In the genomic region with DNA sequence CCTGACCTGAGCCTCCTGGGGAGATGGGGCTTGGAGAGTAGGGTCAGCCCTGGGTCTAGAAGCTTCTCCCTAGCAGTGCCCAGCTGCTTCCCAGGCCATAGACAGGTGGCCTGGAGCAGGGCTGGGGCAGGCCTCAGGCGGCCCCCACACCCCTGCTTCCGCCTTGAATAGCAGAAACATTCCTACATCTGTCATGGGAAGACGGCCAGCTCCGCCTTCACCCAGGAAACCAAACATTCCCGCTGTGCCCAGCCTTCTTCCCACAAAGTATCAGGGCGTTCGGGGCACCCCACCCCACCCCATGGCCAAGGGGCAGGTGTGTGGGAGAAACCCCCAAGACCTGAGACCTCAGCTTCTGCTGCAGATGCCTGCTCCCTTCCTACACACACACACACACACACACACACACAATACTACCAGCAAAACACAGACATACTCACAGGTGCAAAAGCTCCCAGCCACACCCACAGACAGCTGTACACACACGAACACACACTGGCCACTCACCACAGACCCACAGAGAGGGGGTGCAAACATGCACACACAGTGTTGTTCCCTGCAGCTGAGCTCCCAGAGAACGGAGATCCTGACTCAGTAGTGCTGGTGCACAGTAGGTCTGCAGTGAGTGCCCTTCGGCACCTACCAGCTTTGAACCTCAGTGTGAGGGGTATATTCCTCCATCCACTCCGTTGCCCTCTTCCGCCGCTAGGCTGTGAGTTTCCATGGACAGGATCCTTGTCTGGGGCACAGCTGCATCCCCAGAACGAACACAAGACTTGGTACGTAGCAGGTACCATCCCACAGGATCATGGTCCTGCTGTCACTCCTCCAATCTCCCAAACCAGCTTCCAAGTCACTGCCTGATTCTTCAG, we compare ENCODE assay signal across 12 cellular contexts. TPM values are rescaled to one million over a fixed set of nuclear protein-coding genes. Genes with fewer than 3 reads are reported as not detected.
DNase-seq lines count a peak whose midpoint lies in the region; ATAC-seq and TF ChIP-seq lines count a peak whose summit lies in the region.
"Had no signal": no experiment of that assay in that cellular context is flagged by ENCODE, and none has a peak within 500 bp of the region (broad histone marks: within the 10 kb centered on the region; RNA-seq: fewer than 3 reads in every experiment).

No MANE protein-coding gene starts in this region.

- no peaks in the 10 kb centered on the region for H3K36me3 Mint-ChIP-seq in CD4-positive, alpha-beta T cell (ENCODE audit: low read depth)
- no peaks in the 10 kb centered on the region for H3K36me3 Mint-ChIP-seq in memory B cell
- H3K36me3 Mint-ChIP-seq: IgD-negative memory B cell had no signal

- POLR2A ChIA-PET in CD4-positive, alpha-beta T cell (lab: Charles Lee), result interaction anchor here (0.8 to 1.9 kb wide), 3 partner anchors 9 to 112 kb away, joined by 3 to 6 read pairs (median 3); a partner anchor contains a TSS
- POLR2A ChIA-PET in HEK293 (lab: Yijun Ruan, JAX), result interaction anchor here (1.1 to 1.7 kb wide), 4 partner anchors 38 to 112 kb away, joined by 3 to 8 read pairs (median 4); a partner anchor contains a TSS

- H3K4me3 ChIP-seq in HEK293 (ENCODE audit: low read depth, low read length), result no peak overlapping the region
- H3K4me3 ChIP-seq: heart left ventricle had no signal

- no peaks in the 10 kb centered on the region for H3K27me3 ChIP-seq in CD4-positive, alpha-beta T cell (ENCODE audit: control insufficient read depth, insufficient read depth, low read length)
- H3K27me3 ChIP-seq: heart left ventricle had no signal

- no peak overlapping the region for H3K27ac ChIP-seq in CD4-positive, alpha-beta T cell (ENCODE audit: low read depth, low read length)
- H3K27ac ChIP-seq in HEK293 (ENCODE audit: extremely low read depth, low read depth, low read length), result no peak overlapping the region
- H3K27ac ChIP-seq: heart left ventricle had no signal

- no peak for ATAC-seq in CD4-positive, alpha-beta T cell (ENCODE audit: poor library complexity)
- ATAC-seq in memory B cell (ENCODE audit: low read depth) (peak; percentile 32), HG02885 (IDR thresholded peaks at IDR 0.05; ENCODE audit: poor library complexity, unreplicated experiment) (no peak), HG03565 (IDR thresholded peaks at IDR 0.05; ENCODE audit: unreplicated experiment) (no peak)

- H3K9me3 Mint-ChIP-seq in CD4-positive, alpha-beta T cell, result no peaks in the 10 kb centered on the region
- H3K9me3 Mint-ChIP-seq in memory B cell, result no peaks in the 10 kb centered on the region
- H3K9me3 Mint-ChIP-seq: activated CD4-positive, alpha-beta T cell treated with anti-CD3 and anti-CD28 coated beads, Interleukin-2, amount 10 ng/mL, durations not matched to agents 7 days and 5 days had no signal

- H3K36me3 ChIP-seq in HEK293 (ENCODE audit: control insufficient read depth in 2 of 2, insufficient read depth in 1 of 2, low read length in 2 of 2), result no peaks in the 10 kb centered on the region
- H3K36me3 ChIP-seq: heart left ventricle had no signal

- no peak overlapping the region for H3K4me3 Mint-ChIP-seq in CD4-positive, alpha-beta T cell
- peak overlapping the region; percentile 48 for H3K4me3 Mint-ChIP-seq in memory B cell
- H3K4me3 Mint-ChIP-seq: activated CD4-positive, alpha-beta T cell treated with anti-CD3 and anti-CD28 coated beads, Interleukin-2, amount 10 ng/mL, durations not matched to agents 7 days and 5 days; IgD-negative memory B cell had no signal

- peaks cover under 1% of the 10 kb centered on the region for H3K27me3 Mint-ChIP-seq in CD4-positive, alpha-beta T cell
- peaks cover 8% of the 10 kb centered on the region for H3K27me3 Mint-ChIP-seq in memory B cell

- TF ChIP-seq CTCF in CD4-positive, alpha-beta T cell (IDR thresholded peaks at IDR 0.05), result no peak
- no peak for TF ChIP-seq CTCF in HEK293 (tag by site-specific recombination; IDR thresholded peaks at IDR 0.05)

- peak in 1 of 10 experiments; percentile 27 for DNase-seq in CD4-positive, alpha-beta T cell
- peak; percentile 42 for DNase-seq in astrocyte of the hippocampus (ENCODE audit: low read depth, low spot score)
- no peak for DNase-seq in memory B cell (ENCODE audit: low spot score in 2 of 2)
- DNase-seq in cortex of kidney (lab: John Stamatoyannopoulos, UW), result no peak
- DNase-seq in NCI-H524 (lab: John Stamatoyannopoulos, UW), result no peak
- DNase-seq: activated CD4-positive, alpha-beta T cell treated with anti-CD3 and anti-CD28 coated beads, Interleukin-2, amount 10 ng/mL, durations not matched to agents 7 days and 5 days; GDM1 had no signal

- H3K27ac Mint-ChIP-seq in CD4-positive, alpha-beta T cell, result peak overlapping the region; percentile 56
- no peak overlapping the region for H3K27ac Mint-ChIP-seq in memory B cell
- H3K27ac Mint-ChIP-seq: activated CD4-positive, alpha-beta T cell treated with anti-CD3 and anti-CD28 coated beads, Interleukin-2, amount 10 ng/mL, durations not matched to agents 7 days and 5 days had no signal

- peaks cover 24% of the 10 kb centered on the region for H3K4me1 Mint-ChIP-seq in CD4-positive, alpha-beta T cell (ENCODE audit: low read depth)
- peaks cover 26% of the 10 kb centered on the region for H3K4me1 Mint-ChIP-seq in memory B cell

- CTCF ChIA-PET in CD4-positive, alpha-beta T cell (lab: Charles Lee), result interaction anchor here (1.2 kb wide), 1 partner anchor 8 kb away, joined by 5 read pairs; no protein-coding TSS in a partner anchor
- CTCF ChIA-PET in HEK293 (lab: Yijun Ruan, JAX), result interaction anchor here (0.5 to 1.1 kb wide), 4 partner anchors 8 to 235 kb away, joined by 3 to 10 read pairs (median 4); no protein-coding TSS in a partner anchor

- no peaks in the 10 kb centered on the region for H3K9me3 ChIP-seq in CD4-positive, alpha-beta T cell (ENCODE audit: control insufficient read depth, low read length)
- no peaks in the 10 kb centered on the region for H3K9me3 ChIP-seq in HEK293 (ENCODE audit: control insufficient read depth, insufficient read depth, low read depth, low read length)
- H3K9me3 ChIP-seq: heart left ventricle had no signal

- intact Hi-C loops in CD4-positive, alpha-beta T cell (cut with DNase I, micrococcal nuclease), result loop anchor here in 1 of 2 experiments (1.0 kb wide), 1 partner anchor 15 kb away; no protein-coding TSS in a partner anchor

- no peaks in the 10 kb centered on the region for H3K4me1 ChIP-seq in HEK293 (ENCODE audit: control insufficient read depth, insufficient read depth, low read length)

TF ChIP-seq in HEK293, 187 proteins besides CTCF, POLR2A, EP300 and RAD21:
- TF ChIP-seq ZNF510 (tag by site-specific recombination; IDR thresholded peaks at IDR 0.05; ENCODE audit: insufficient replicate concordance), result no peak
- TF ChIP-seq, protein P1, sequence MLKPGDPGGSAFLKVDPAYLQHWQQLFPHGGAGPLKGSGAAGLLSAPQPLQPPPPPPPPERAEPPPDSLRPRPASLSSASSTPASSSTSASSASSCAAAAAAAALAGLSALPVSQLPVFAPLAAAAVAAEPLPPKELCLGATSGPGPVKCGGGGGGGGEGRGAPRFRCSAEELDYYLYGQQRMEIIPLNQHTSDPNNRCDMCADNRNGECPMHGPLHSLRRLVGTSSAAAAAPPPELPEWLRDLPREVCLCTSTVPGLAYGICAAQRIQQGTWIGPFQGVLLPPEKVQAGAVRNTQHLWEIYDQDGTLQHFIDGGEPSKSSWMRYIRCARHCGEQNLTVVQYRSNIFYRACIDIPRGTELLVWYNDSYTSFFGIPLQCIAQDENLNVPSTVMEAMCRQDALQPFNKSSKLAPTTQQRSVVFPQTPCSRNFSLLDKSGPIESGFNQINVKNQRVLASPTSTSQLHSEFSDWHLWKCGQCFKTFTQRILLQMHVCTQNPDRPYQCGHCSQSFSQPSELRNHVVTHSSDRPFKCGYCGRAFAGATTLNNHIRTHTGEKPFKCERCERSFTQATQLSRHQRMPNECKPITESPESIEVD (tag by site-specific recombination; IDR thresholded peaks at IDR 0.05), result no peak
- TF ChIP-seq GLIS2 (tag by site-specific recombination; IDR thresholded peaks at IDR 0.05), result no peak
- no peak for TF ChIP-seq TCF7L2 (IDR thresholded peaks at IDR 0.05; ENCODE audit: borderline replicate concordance, low read depth, low read length)
- TF ChIP-seq ZNF416 (tag by site-specific recombination; IDR thresholded peaks at IDR 0.05), result no peak
- peak; percentile 88 for TF ChIP-seq EGR2 (tag by site-specific recombination; IDR thresholded peaks at IDR 0.05; ENCODE audit: low read depth)
- no peak for TF ChIP-seq ZBTB21 (tag by site-specific recombination; IDR thresholded peaks at IDR 0.05)
- peak; percentile 78 for TF ChIP-seq ZFHX2 (tag by site-specific recombination; conservative IDR thresholded peaks at IDR 0.05)
- no peak for TF ChIP-seq YY2 (tag by site-specific recombination; IDR thresholded peaks at IDR 0.05)

RNA-seq across cellular contexts. Expression of a gene that starts 37.4 kb away (rescaled TPM):
- total RNA-seq in CD4-positive, alpha-beta T cell, result under 1 TPM; 0.45 to 0.69 TPM

RNA-seq across cellular contexts. Expression of a gene that starts 54.9 kb away (rescaled TPM):
- 10 to 100 TPM; 48.6 to 49.1 TPM for total RNA-seq in CD4-positive, alpha-beta T cell
